8 cellular contexts compared by ENCODE assay signal in the genomic region with DNA sequence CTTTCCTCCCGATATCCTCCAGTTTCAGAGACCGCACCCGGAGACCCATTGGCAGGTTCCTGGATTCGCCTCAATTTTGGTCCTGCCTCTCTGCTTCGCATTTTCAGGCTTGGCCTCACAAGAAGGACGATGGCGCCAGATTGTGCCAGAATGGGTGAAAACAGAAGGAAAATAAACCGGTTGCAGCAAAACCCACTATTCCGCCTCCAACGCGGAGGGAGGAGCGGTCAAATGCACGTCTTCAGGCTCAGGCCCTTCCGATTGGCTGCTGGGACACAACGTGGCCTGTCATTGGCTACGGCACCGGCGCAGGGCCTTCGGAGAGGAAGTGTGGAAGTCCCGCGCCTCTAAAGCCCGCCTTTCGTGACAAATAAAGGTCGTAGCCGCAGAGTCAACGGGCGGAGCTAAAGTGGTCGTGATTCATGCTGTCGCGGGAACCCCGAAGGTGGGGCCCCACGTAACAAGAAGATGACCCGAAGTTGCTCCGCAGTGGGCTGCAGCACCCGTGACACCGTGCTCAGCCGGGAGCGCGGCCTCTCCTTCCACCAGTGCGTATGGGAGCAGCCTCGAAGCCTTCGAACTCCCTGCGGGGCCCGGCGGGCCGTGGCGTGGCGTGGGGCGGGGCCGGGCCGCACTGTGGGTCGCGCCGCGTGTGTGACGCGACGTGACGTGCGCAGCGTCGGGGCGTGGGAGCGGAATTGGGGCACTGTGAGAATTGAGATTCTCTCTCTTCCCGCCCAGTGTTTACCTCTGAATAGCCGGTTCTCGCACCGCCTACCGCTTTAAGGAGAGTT. TPM values are rescaled to one million over a fixed set of nuclear protein-coding genes. Genes with fewer than 3 reads are reported as not detected.
DNase-seq lines count a peak whose midpoint lies in the region; ATAC-seq, FAIRE-seq and TF ChIP-seq lines count a peak whose summit lies in the region.

A gene with protein sequence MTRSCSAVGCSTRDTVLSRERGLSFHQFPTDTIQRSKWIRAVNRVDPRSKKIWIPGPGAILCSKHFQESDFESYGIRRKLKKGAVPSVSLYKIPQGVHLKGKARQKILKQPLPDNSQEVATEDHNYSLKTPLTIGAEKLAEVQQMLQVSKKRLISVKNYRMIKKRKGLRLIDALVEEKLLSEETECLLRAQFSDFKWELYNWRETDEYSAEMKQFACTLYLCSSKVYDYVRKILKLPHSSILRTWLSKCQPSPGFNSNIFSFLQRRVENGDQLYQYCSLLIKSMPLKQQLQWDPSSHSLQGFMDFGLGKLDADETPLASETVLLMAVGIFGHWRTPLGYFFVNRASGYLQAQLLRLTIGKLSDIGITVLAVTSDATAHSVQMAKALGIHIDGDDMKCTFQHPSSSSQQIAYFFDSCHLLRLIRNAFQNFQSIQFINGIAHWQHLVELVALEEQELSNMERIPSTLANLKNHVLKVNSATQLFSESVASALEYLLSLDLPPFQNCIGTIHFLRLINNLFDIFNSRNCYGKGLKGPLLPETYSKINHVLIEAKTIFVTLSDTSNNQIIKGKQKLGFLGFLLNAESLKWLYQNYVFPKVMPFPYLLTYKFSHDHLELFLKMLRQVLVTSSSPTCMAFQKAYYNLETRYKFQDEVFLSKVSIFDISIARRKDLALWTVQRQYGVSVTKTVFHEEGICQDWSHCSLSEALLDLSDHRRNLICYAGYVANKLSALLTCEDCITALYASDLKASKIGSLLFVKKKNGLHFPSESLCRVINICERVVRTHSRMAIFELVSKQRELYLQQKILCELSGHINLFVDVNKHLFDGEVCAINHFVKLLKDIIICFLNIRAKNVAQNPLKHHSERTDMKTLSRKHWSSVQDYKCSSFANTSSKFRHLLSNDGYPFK (plus strand): TSS at position 401 of the 794 bp plus-strand sequence. CDS start 68 bp downstream, at position 469.

- H3K27ac ChIP-seq in CD4-positive, alpha-beta T cell (ENCODE audit: low read depth, low read length), result peak within 1 kb of the TSS; percentile 99
- H3K27ac ChIP-seq in dorsolateral prefrontal cortex (peak within 1 kb of the TSS; percentile 80 to 100 (median 98)), HepG2 (ENCODE audit: extremely low read length, insufficient read depth, low read length) (peak within 1 kb of the TSS; percentile 91)

- no peaks in the 10 kb centered on the region for H3K27me3 Mint-ChIP-seq in CD4-positive, alpha-beta T cell

- no TSS peak for BruUV-seq in HepG2 (replicated peaks; lab: Mats Ljungman, UMichigan)

- TF ChIP-seq POLR2A in HepG2 (IDR thresholded peaks at IDR 0.05; ENCODE audit: insufficient read depth in 1 of 2, low read depth in 2 of 2, low read length in 2 of 2), result peak; percentile 73 to 92

- H3K4me2 ChIP-seq in HepG2 (ENCODE audit: low read depth, low read length), result peak within 1 kb of the TSS; percentile 72

- peak; percentile 86 for ATAC-seq in CD4-positive, alpha-beta T cell (ENCODE audit: poor library complexity)
- ATAC-seq in GM19438 (IDR thresholded peaks at IDR 0.05; ENCODE audit: low read depth, unreplicated experiment), result peak; percentile 90
- peak; percentile 84 for ATAC-seq in HG03565 (IDR thresholded peaks at IDR 0.05; ENCODE audit: unreplicated experiment)
- peak; percentile 98 for ATAC-seq in HepG2

- no peak within 1 kb of the TSS for H3K27ac Mint-ChIP-seq in CD4-positive, alpha-beta T cell

- H3K36me3 ChIP-seq in HepG2 (replicated peaks in 1 of 2; ENCODE audit: control insufficient read depth in 1 of 2, insufficient read depth in 2 of 2, low read length in 2 of 2), result no peaks in the 10 kb centered on the region; a peak in 1 of 5 replicates

- H2AFZ ChIP-seq in HepG2 (ENCODE audit: low read length), result peak within 1 kb of the TSS; percentile 66

- intact Hi-C loops in CD4-positive, alpha-beta T cell (cut with DNase I, micrococcal nuclease), result loop anchor here (1.0 to 5.0 kb wide), 8 partner anchors 9 to 557 kb away; partner anchors contain the start of genes COQ2 (in 2 of the 2), SEC31A (in 2 of the 2), COPS4 (in 1 of the 2) and ENOPH1 (in 1 of the 2)
- intact Hi-C loops in dorsolateral prefrontal cortex (cut with DNase I) (loop anchor here (1.0 to 5.0 kb wide), 4 partner anchors 9 to 382 kb away; partner anchors contain the start of genes SEC31A (in 2 of the 2) and COQ2 (in 1 of the 2)), HepG2 (cut with micrococcal nuclease; ENCODE audit: unreplicated experiment) (loop anchor here (1.0 to 2.0 kb wide), 2 partner anchors 9 to 16 kb away; partner anchors contain the start of gene SEC31A)

- no peaks in the 10 kb centered on the region for H4K20me1 ChIP-seq in HepG2 (ENCODE audit: insufficient read depth, low read length)

- peaks cover 22% of the 10 kb centered on the region for H3K36me3 Mint-ChIP-seq in CD4-positive, alpha-beta T cell (ENCODE audit: low read depth)

- H3K27me3 ChIP-seq in CD4-positive, alpha-beta T cell (ENCODE audit: control insufficient read depth, insufficient read depth, low read length), result no peaks in the 10 kb centered on the region
- H3K27me3 ChIP-seq in dorsolateral prefrontal cortex (no peaks in the 10 kb centered on the region), HepG2 (ENCODE audit: control insufficient read depth in 1 of 2, insufficient read depth in 2 of 2, low read length in 2 of 2) (no peaks in the 10 kb centered on the region; a peak in 1 of 5 replicates)

- TF ChIP-seq RAD21 in HepG2 (CRISPR knock-in tag; IDR thresholded peaks at IDR 0.05), result 0 out of 2 replicates have a peak, but pooled peaks have one; percentile 17

- peaks cover 39% of the 10 kb centered on the region for H3K4me1 ChIP-seq in HepG2 (ENCODE audit: insufficient read depth, low read length)

- H3K79me2 ChIP-seq in HepG2 (ENCODE audit: insufficient read depth, low read length), result peaks cover 66% of the 10 kb centered on the region

- peak; percentile 92 for FAIRE-seq in HepG2 (lab: Jason Lieb, UNC)

- TF ChIP-seq EP300 in HepG2 (IDR thresholded peaks at IDR 0.05; ENCODE audit: low read depth in 2 of 2, low read length in 2 of 2) (no peak), HepG2 (CRISPR knock-in tag; IDR thresholded peaks at IDR 0.05; ENCODE audit: borderline replicate concordance) (peak; percentile 59; the same call in 1 of the 2 replicates)

- no peak for TF ChIP-seq CTCF in CD4-positive, alpha-beta T cell (IDR thresholded peaks at IDR 0.05)
- TF ChIP-seq CTCF in dorsolateral prefrontal cortex (IDR thresholded peaks at IDR 0.05 in 54 of 56, conservative IDR thresholded peaks at IDR 0.05 in 2 of 56; ENCODE audit: low read depth in 1 of 56, partially characterized antibody in 56 of 56) (peak in 20 of 56 donors; percentile 1 to 50 (median 15)), HepG2 (CRISPR knock-in tag; IDR thresholded peaks at IDR 0.05) (peak; percentile 12; the same call in 1 of the 2 replicates)

- H3K4me1 Mint-ChIP-seq in CD4-positive, alpha-beta T cell (ENCODE audit: low read depth), result peaks cover 13% of the 10 kb centered on the region

- H3K9me3 Mint-ChIP-seq in CD4-positive, alpha-beta T cell, result no peaks in the 10 kb centered on the region

- DNase-seq in CD4-positive, alpha-beta T cell, result peak; percentile 94 to 99 (median 96)
- DNase-seq in NCI-H748 treated with DMSO at 0.1 percent for 48 hours (lab: John Stamatoyannopoulos, UW), result peak; percentile 90
- peak; percentile 96 to 98 for DNase-seq in activated CD4-positive, alpha-beta T cell treated with anti-CD3 and anti-CD28 coated beads, Interleukin-2, amount 50 U/mL, for 4 hours
- DNase-seq in dorsolateral prefrontal cortex, result peak; percentile 98 to 100 (median 99)
- DNase-seq in HepG2 (ENCODE audit: low spot score), result peak; percentile 98
- peak; percentile 91 to 93 for DNase-seq in stimulated activated CD4-positive, alpha-beta T cell treated with anti-CD3 and anti-CD28 coated beads, Interleukin-2, amount 100 ng/mL, for 48 hours

- POLR2A ChIA-PET in CD4-positive, alpha-beta T cell (lab: Charles Lee), result interaction anchor here (0.6 to 3.3 kb wide), 22 partner anchors 10 to 555 kb away, joined by 3 to 55 read pairs (median 6); partner anchors contain the start of genes COPS4, COQ2, HELQ and HNRNPDL
- POLR2A ChIA-PET in HepG2 (lab: Yijun Ruan, JAX), result interaction anchor here (0.8 to 4.3 kb wide), 11 partner anchors 9 to 471 kb away, joined by 3 to 76 read pairs (median 7); partner anchors contain the start of genes COPS4 and LIN54

- CTCF ChIA-PET in CD4-positive, alpha-beta T cell (lab: Charles Lee), result interaction anchor here (0.9 to 2.7 kb wide), 5 partner anchors 8 to 471 kb away, joined by 3 to 8 read pairs (median 3); partner anchors contain the start of gene COPS4
- CTCF ChIA-PET in HepG2 (lab: Yijun Ruan, JAX; ENCODE audit: low intra/inter-chr PET ratio, low total read pairs), result no interaction called here

- no peak within 1 kb of the TSS for H3K4me3 Mint-ChIP-seq in CD4-positive, alpha-beta T cell

- WGBS in HepG2 (ENCODE audit: low lambda C conversion rate), result under 1% methylated on average over 25 of the region's 69 CpGs

- in situ Hi-C loops in HepG2 (cut with HindIII; ENCODE audit: extremely low pct_ligation_motif_present, low pct_unique_long_range_greater_than_20kb), result no loop called here

- H3K4me3 ChIP-seq in dorsolateral prefrontal cortex, result peak within 1 kb of the TSS; percentile 58 to 97 (median 85)
- H3K4me3 ChIP-seq in HepG2 (replicated peaks in 1 of 3; ENCODE audit: insufficient read depth in 1 of 3, low read depth in 2 of 3, low read length in 3 of 3), result peak within 1 kb of the TSS; percentile 77 to 88 (median 82)

- no peaks in the 10 kb centered on the region for H3K9me3 ChIP-seq in CD4-positive, alpha-beta T cell (ENCODE audit: control insufficient read depth, low read length)
- no peaks in the 10 kb centered on the region for H3K9me3 ChIP-seq in HepG2 (ENCODE audit: low read length)

- H3K9ac ChIP-seq in HepG2 (ENCODE audit: insufficient read depth, low read depth, low read length), result peak within 1 kb of the TSS; percentile 95

RNA-seq across cellular contexts. Expression of the gene that starts here (rescaled TPM):
- total RNA-seq in CD4-positive, alpha-beta T cell, result 1 to 10 TPM; 3.8 to 4.3 TPM
- 10 to 100 TPM in 24 of 120 experiments, 1 to 10 TPM in 96; 4.1 to 16.4 (median 7.3) TPM for total RNA-seq in dorsolateral prefrontal cortex
- total RNA-seq in HepG2 (2016; rRNA removed; fragmentation: Illumina TruSeq; extraction: Trizol), result 7.2 and 11.4 TPM in 2 replicates
- 1.2 and 2.2 TPM in 2 replicates for total RNA-seq in HepG2 (2016; cell fraction: cytosol; rRNA removed; fragmentation: Illumina TruSeq; extraction: Trizol; ENCODE audit: low read depth)
- total RNA-seq in HepG2 (2016; cell fraction: insoluble cytoplasmic fraction; rRNA removed; fragmentation: Illumina TruSeq; extraction: Trizol), result 7.7 and 12.8 TPM in 2 replicates
- total RNA-seq in HepG2 (2016; cell fraction: membrane; rRNA removed; fragmentation: Illumina TruSeq; extraction: Trizol), result 5.3 and 5.5 TPM in 2 replicates
- total RNA-seq in HepG2 (2016; cell fraction: nucleus; rRNA removed; fragmentation: Illumina TruSeq; extraction: Trizol), result 7.6 and 8.8 TPM in 2 replicates
- polyA plus RNA-seq in HepG2 (2011; rRNA removed), result 4.8 and 6.0 TPM in 2 replicates
- 1.6 and 2.5 TPM in 2 replicates for polyA plus RNA-seq in HepG2 (2011; cell fraction: cytosol; rRNA removed)
- polyA plus RNA-seq in HepG2 (2011; cell fraction: nucleus; rRNA removed), result 3.3 and 5.5 TPM in 2 replicates
- polyA plus RNA-seq in HepG2 (2012), result 4.3 and 4.8 TPM in 2 replicates
- 0.57 and 0.67 TPM in 2 replicates for polyA plus RNA-seq in HepG2 (2016; cell fraction: cytosol; fragmentation: Illumina TruSeq; extraction: Trizol; ENCODE audit: low read depth)
- 4.5 and 7.1 TPM in 2 replicates for polyA plus RNA-seq in HepG2 (2016; cell fraction: insoluble cytoplasmic fraction; fragmentation: Illumina TruSeq; extraction: Trizol; ENCODE audit: low read depth)
- polyA plus RNA-seq in HepG2 (2016; cell fraction: membrane; fragmentation: Illumina TruSeq; extraction: Trizol; ENCODE audit: low read depth), result 0.98 and 1.1 TPM in 2 replicates
- 10.1 and 11.6 TPM in 2 replicates for polyA plus RNA-seq in HepG2 (2016; cell fraction: nucleus; fragmentation: Illumina TruSeq; extraction: Trizol; ENCODE audit: insufficient read depth, low read depth)
- polyA minus RNA-seq in HepG2 (2011; rRNA and poly(A)+ RNA removed; ENCODE audit: low replicate concordance), result 3.1 and 5.1 TPM in 2 replicates
- polyA minus RNA-seq in HepG2 (2011; cell fraction: cytosol; rRNA and poly(A)+ RNA removed), result 5.0 and 5.4 TPM in 2 replicates
- polyA minus RNA-seq in HepG2 (2011; cell fraction: nucleus; rRNA and poly(A)+ RNA removed), result 12.1 and 13.3 TPM in 2 replicates

Comparison
In these comparisons a context has a peak if more than half of its experiments do, and no peak if none do; other contexts are left out.
1. Peak in every context shown above with its lines: DNase-seq, ATAC-seq, H3K4me3 ChIP-seq and H3K27ac ChIP-seq.